ENCODE assay signal across 8 cellular contexts in the genomic region with DNA sequence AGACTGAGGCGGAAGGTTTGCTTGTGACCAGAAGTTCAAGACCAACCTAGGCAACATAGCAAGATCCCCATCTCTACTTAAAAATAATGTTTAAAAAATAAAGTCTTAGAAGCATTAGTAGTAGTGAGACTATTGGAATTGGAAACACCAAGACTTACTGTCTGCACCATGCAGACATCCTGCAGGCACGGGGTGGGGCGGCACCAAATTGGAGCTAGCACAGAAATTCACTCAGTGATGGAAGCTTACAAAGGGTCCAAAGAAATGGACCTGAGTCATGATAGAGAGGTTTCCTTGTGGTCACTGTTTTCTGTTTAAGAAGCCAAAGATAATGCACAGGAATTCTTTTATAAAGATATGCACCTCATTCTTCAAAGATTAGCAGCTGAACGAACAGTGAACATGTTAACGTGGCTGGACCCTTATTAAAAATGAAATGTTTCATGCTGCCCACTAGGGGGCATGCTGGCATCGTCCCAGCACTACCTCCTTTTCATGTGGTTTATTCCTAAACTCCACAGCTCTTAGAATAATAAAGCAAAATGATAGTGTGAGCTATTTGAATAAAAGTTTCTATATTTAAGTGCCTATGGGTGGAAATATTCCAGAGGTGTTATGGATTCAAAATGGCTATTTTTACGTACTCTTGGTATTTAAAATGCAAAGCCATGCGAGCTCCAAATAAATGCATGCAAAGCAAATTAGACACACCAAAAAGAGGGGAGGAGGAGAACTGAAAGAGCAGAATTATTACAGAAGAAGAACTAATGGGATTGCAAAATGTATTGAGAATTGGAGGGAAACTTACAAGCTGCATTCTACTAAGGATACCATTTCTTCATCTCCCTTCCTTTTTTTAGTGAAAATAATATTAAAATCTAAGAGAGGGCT. TPM values are rescaled to one million over a fixed set of nuclear protein-coding genes. Genes with fewer than 3 reads are reported as not detected.
A peak's percentile ranks its signal among the peaks of the same experiment; 100 is the strongest.
DNase-seq lines count a peak whose midpoint lies in the region; ATAC-seq, FAIRE-seq and TF ChIP-seq lines count a peak whose summit lies in the region.

No MANE protein-coding gene starts in this region.

- H3K4me1 Mint-ChIP-seq in T-cell = peaks cover 5 to 13% (median 13%) of the 10 kb centered on the region in 3 donors

- H3K36me3 ChIP-seq in Karpas-422 (ENCODE audit: insufficient read depth, low read length) (peaks cover 37% of the 10 kb centered on the region), breast epithelium (no peaks in the 10 kb centered on the region)

- TF ChIP-seq CTCF in GM10248 (IDR thresholded peaks at IDR 0.05; ENCODE audit: control extremely low read depth, extremely low read depth, low read depth, missing control alignments) (peak; percentile 71), breast epithelium (IDR thresholded peaks at IDR 0.05) (peak; percentile 74 to 80 (median 79))

- H3K27ac ChIP-seq in Karpas-422 (ENCODE audit: low read length) (no peak overlapping the region), breast epithelium (no peak overlapping the region)

- no peak overlapping the region for H3K27ac Mint-ChIP-seq in T-cell

- H4K20me1 ChIP-seq in Karpas-422 (ENCODE audit: insufficient read depth, low read depth, low read length) = no peaks in the 10 kb centered on the region; the same call in 1 of the 2 replicates

- no peak overlapping the region for H2AFZ ChIP-seq in Karpas-422 (ENCODE audit: low read length)

- peak in 3 of 4 experiments; percentile 42 to 58 (median 52) for ATAC-seq in T-cell (replicated peaks in 1 of 4)
- no peak for ATAC-seq in GM21360 (IDR thresholded peaks at IDR 0.05; ENCODE audit: unreplicated experiment)

- FAIRE-seq in A204.1 (lab: Jason Lieb, UNC) (peak; percentile 91), islet of Langerhans (lab: Jason Lieb, UNC) (peak; percentile 96)

- H3K4me2 ChIP-seq in Karpas-422 (ENCODE audit: low read depth, low read length, poor library complexity, severe bottlenecking) = no peak overlapping the region

- H3K4me3 Mint-ChIP-seq in T-cell = no peak overlapping the region

- H3K9me3 ChIP-seq in Karpas-422 (ENCODE audit: low read length) (no peaks in the 10 kb centered on the region), breast epithelium (no peaks in the 10 kb centered on the region)

- intact Hi-C loops in breast epithelium (cut with DNase I; ENCODE audit: low total_unique reads) = loop anchor here (10.0 kb wide), 1 partner anchor 159 kb away; no protein-coding TSS in a partner anchor

- POLR2A ChIA-PET in GM10248 (lab: Yijun Ruan, JAX) (no interaction called here), T-cell (lab: Charles Lee) (interaction anchor here in 1 of 2 donors (0.6 to 1.2 kb wide), 3 partner anchors 156 to 284 kb away, joined by 3 to 4 read pairs (median 3); no protein-coding TSS in a partner anchor)

- H3K27me3 ChIP-seq in Karpas-422 (ENCODE audit: low read length) = no peaks in the 10 kb centered on the region
- H3K27me3 ChIP-seq in breast epithelium = no peaks in the 10 kb centered on the region

- CTCF ChIA-PET in GM10248 (lab: Yijun Ruan, JAX) (interaction anchor here (0.6 to 14.5 kb wide), 54 partner anchors 9 to 634 kb away, joined by 3 to 251 read pairs (median 4); partner anchors contain the start of genes ABI1 and YME1L1), T-cell (lab: Charles Lee) (interaction anchor here (0.5 to 2.9 kb wide), 27 partner anchors 8 to 1473 kb away, joined by 3 to 58 read pairs (median 4); partner anchors contain the start of genes ABI1 (in 1 of the 2) and PDSS1 (in 1 of the 2))

- peak; percentile 59 for DNase-seq in GM10248 (ENCODE audit: extremely low spot score)
- DNase-seq in Karpas-422 = peak; percentile 83
- peak in 30 of 34 experiments; percentile 12 to 55 (median 34) for DNase-seq in T-cell
- peak in 1 of 2 donors; percentile 71 for DNase-seq in breast epithelium (ENCODE audit: low spot score in 2 of 2)
- peak; percentile 18 for DNase-seq in stimulated activated CD4-positive, alpha-beta T cell treated with anti-CD3 and anti-CD28 coated beads, Interleukin-2, amount 100 ng/mL, for 4 hours (ENCODE audit: low read depth)

- H3K9ac ChIP-seq in Karpas-422 (ENCODE audit: low read length) = no peak overlapping the region

- H3K4me3 ChIP-seq in Karpas-422 (ENCODE audit: low read length) (no peak overlapping the region), breast epithelium (no peak overlapping the region)

- no peaks in the 10 kb centered on the region for H3K9me3 Mint-ChIP-seq in T-cell

- H3K9me2 ChIP-seq in Karpas-422 (replicated peaks; ENCODE audit: insufficient read depth, low read length) = no peaks in the 10 kb centered on the region

- peaks cover 21% of the 10 kb centered on the region for H3K79me2 ChIP-seq in Karpas-422 (ENCODE audit: low read length)

- H3K4me1 ChIP-seq in Karpas-422 (ENCODE audit: low read length) (peaks cover 9% of the 10 kb centered on the region), breast epithelium (no peaks in the 10 kb centered on the region)

- H3K36me3 Mint-ChIP-seq in T-cell = peaks cover 23% of the 10 kb centered on the region

- H3K27me3 Mint-ChIP-seq in T-cell = no peaks in the 10 kb centered on the region

- no peak for TF ChIP-seq POLR2A in breast epithelium (IDR thresholded peaks at IDR 0.05)

RNA-seq across cellular contexts. Expression of gene PDSS1, which starts 28.6 kb away (rescaled TPM):
- 13.6 TPM in 2 replicates for total RNA-seq in Karpas-422 (2014; rRNA removed; shearing (Covaris generic); ENCODE audit: low replicate concordance)
- total RNA-seq in T-cell = 1 to 10 TPM; 2.1 to 6.2 (median 2.9) TPM
- total RNA-seq in breast epithelium = 1 to 10 TPM; 2.7 to 8.2 (median 7.8) TPM
